Comparison of ENCODE assay signal across 21 cellular contexts in genomic region chr12:57146092-57146491, GRCh38. TPM values are rescaled to one million over a fixed set of nuclear protein-coding genes. Genes with fewer than 3 reads are reported as not detected.
DNase-seq lines count a peak whose midpoint lies in the region; ATAC-seq and TF ChIP-seq lines count a peak whose summit lies in the region.
"Had no signal": no experiment of that assay in that cellular context is flagged by ENCODE, and none has a peak within 500 bp of the region (broad histone marks: within the 10 kb centered on the region; RNA-seq: fewer than 3 reads in every experiment).

No MANE protein-coding gene starts in this region.

- ATAC-seq in Right ventricle myocardium inferior: no peak
- ATAC-seq in CD4-positive, alpha-beta T cell (ENCODE audit: poor library complexity): no peak
- ATAC-seq: sciatic nerve; stimulated activated naive B cell treated with anti-CD40 and anti-IgM and Interleukin-4, amounts not matched to agents 10 μg/mL and 1 μg/mL and 100 μg/mL, for 72 hours had no signal

- TF ChIP-seq EP300 in ovary (IDR thresholded peaks at IDR 0.05): no peak

- peaks cover 96% of the 10 kb centered on the region for H3K4me1 ChIP-seq in left ventricle myocardium inferior
- H3K4me1 ChIP-seq in esophagus squamous epithelium: peaks cover 13 to 79% (median 44%) of the 10 kb centered on the region in 3 donors
- peaks cover 47% of the 10 kb centered on the region for H3K4me1 ChIP-seq in ovary (ENCODE audit: insufficient read depth)
- peaks cover 31 to 34% of the 10 kb centered on the region in 2 donors for H3K4me1 ChIP-seq in uterus
- no peaks in the 10 kb centered on the region for H3K4me1 ChIP-seq in HAP-1
- H3K4me1 ChIP-seq: neural progenitor cell had no signal

- no peak for TF ChIP-seq POLR2A in esophagus squamous epithelium (IDR thresholded peaks at IDR 0.05)
- no peak for TF ChIP-seq POLR2A in ovary (IDR thresholded peaks at IDR 0.05)
- no peak for TF ChIP-seq POLR2A in uterus (IDR thresholded peaks at IDR 0.05)

- no peaks in the 10 kb centered on the region for H3K36me3 Mint-ChIP-seq in CD4-positive, alpha-beta T cell (ENCODE audit: low read depth)
- H3K36me3 Mint-ChIP-seq: activated naive CD8-positive, alpha-beta T cell treated with anti-CD3 and anti-CD28 coated beads, Interleukin-2, amount 10 ng/mL, durations not matched to agents 7 days and 5 days; stimulated activated naive B cell treated with anti-CD40 and anti-IgM and Interleukin-4, amounts not matched to agents 10 μg/mL and 1 μg/mL and 100 μg/mL, for 72 hours had no signal

- 50 to 56% methylated on average over 2 of the region's 2 CpGs for WGBS in esophagus squamous epithelium, 2 donors
- 47 to 59% (median 49%) methylated on average over 2 of the region's 2 CpGs for WGBS in ovary, 3 donors

- H3K4me3 ChIP-seq in left ventricle myocardium inferior (no peak overlapping the region), esophagus squamous epithelium (no peak overlapping the region), ovary (no peak overlapping the region), uterus (no peak overlapping the region), HAP-1 (no peak overlapping the region)
- H3K4me3 ChIP-seq: lung, neural progenitor cell had no signal

- CTCF ChIA-PET in CD4-positive, alpha-beta T cell (lab: Charles Lee): no interaction called here

- intact Hi-C loops in left ventricle myocardium inferior (cut with micrococcal nuclease) (no loop called here), Right ventricle myocardium inferior (cut with DNase I) (no loop called here), esophagus squamous epithelium (cut with DNase I) (no loop called here), ovary (cut with DNase I) (no loop called here), uterus (cut with DNase I; ENCODE audit: low total_unique reads) (no loop called here)
- intact Hi-C loops in CD4-positive, alpha-beta T cell (cut with DNase I, micrococcal nuclease): no loop called here

- POLR2A ChIA-PET in CD4-positive, alpha-beta T cell (lab: Charles Lee): no interaction called here

- H3K9me3 ChIP-seq in left ventricle myocardium inferior (replicated peaks) (no peaks in the 10 kb centered on the region), esophagus squamous epithelium (no peaks in the 10 kb centered on the region), ovary (no peaks in the 10 kb centered on the region), uterus (no peaks in the 10 kb centered on the region), HAP-1 (no peaks in the 10 kb centered on the region)
- H3K9me3 ChIP-seq in CD4-positive, alpha-beta T cell (ENCODE audit: control insufficient read depth, low read length): no peaks in the 10 kb centered on the region

- H3K9me3 Mint-ChIP-seq in CD4-positive, alpha-beta T cell: no peaks in the 10 kb centered on the region
- H3K9me3 Mint-ChIP-seq: activated naive CD8-positive, alpha-beta T cell treated with anti-CD3 and anti-CD28 coated beads, Interleukin-2, amount 10 ng/mL, durations not matched to agents 7 days and 5 days; neural progenitor cell; stimulated activated naive B cell treated with anti-CD40 and anti-IgM and Interleukin-4, amounts not matched to agents 10 μg/mL and 1 μg/mL and 100 μg/mL, for 72 hours had no signal

- H3K27ac ChIP-seq in left ventricle myocardium inferior (replicated peaks) (peak overlapping the region; percentile 94), esophagus squamous epithelium (peak overlapping the region; percentile 11 to 87 (median 48)), ovary (peak overlapping the region; percentile 33 to 91), uterus (peak overlapping the region; percentile 86 to 93)
- H3K27ac ChIP-seq in CD4-positive, alpha-beta T cell (ENCODE audit: low read depth, low read length): no peak overlapping the region
- H3K27ac ChIP-seq: HL-60, neural progenitor cell had no signal

- no peak for TF ChIP-seq CTCF in left ventricle myocardium inferior (IDR thresholded peaks at IDR 0.05; ENCODE audit: borderline replicate concordance)
- no peak for TF ChIP-seq CTCF in esophagus squamous epithelium (IDR thresholded peaks at IDR 0.05)
- TF ChIP-seq CTCF in ovary (IDR thresholded peaks at IDR 0.05): no peak
- TF ChIP-seq CTCF in uterus (IDR thresholded peaks at IDR 0.05): no peak
- TF ChIP-seq CTCF in CD4-positive, alpha-beta T cell (IDR thresholded peaks at IDR 0.05): no peak

- H3K27ac Mint-ChIP-seq in CD4-positive, alpha-beta T cell: no peak overlapping the region
- H3K27ac Mint-ChIP-seq: neural progenitor cell; stimulated activated naive B cell treated with anti-CD40 and anti-IgM and Interleukin-4, amounts not matched to agents 10 μg/mL and 1 μg/mL and 100 μg/mL, for 72 hours had no signal

- H3K4me3 Mint-ChIP-seq in CD4-positive, alpha-beta T cell: no peak overlapping the region
- H3K4me3 Mint-ChIP-seq: activated naive CD8-positive, alpha-beta T cell treated with anti-CD3 and anti-CD28 coated beads, Interleukin-2, amount 10 ng/mL, durations not matched to agents 7 days and 5 days; neural progenitor cell; stimulated activated naive B cell treated with anti-CD40 and anti-IgM and Interleukin-4, amounts not matched to agents 10 μg/mL and 1 μg/mL and 100 μg/mL, for 72 hours had no signal

- H3K4me1 Mint-ChIP-seq in CD4-positive, alpha-beta T cell (ENCODE audit: low read depth): peaks cover 6% of the 10 kb centered on the region
- H3K4me1 Mint-ChIP-seq: stimulated activated naive B cell treated with anti-CD40 and anti-IgM and Interleukin-4, amounts not matched to agents 10 μg/mL and 1 μg/mL and 100 μg/mL, for 72 hours had no signal

- in situ Hi-C loops in HAP-1 (cut with MboI; ENCODE audit: low sequenced_read_pairs): no loop called here

- H3K27me3 ChIP-seq in left ventricle myocardium inferior (ENCODE audit: low read depth) (no peaks in the 10 kb centered on the region), esophagus squamous epithelium (no peaks in the 10 kb centered on the region), ovary (no peaks in the 10 kb centered on the region), uterus (no peaks in the 10 kb centered on the region), HAP-1 (ENCODE audit: low read depth) (no peaks in the 10 kb centered on the region)
- no peaks in the 10 kb centered on the region for H3K27me3 ChIP-seq in CD4-positive, alpha-beta T cell (ENCODE audit: control insufficient read depth, insufficient read depth, low read length)
- H3K27me3 ChIP-seq: neural progenitor cell had no signal

- no peaks in the 10 kb centered on the region for H3K27me3 Mint-ChIP-seq in CD4-positive, alpha-beta T cell
- H3K27me3 Mint-ChIP-seq: stimulated activated naive B cell treated with anti-CD40 and anti-IgM and Interleukin-4, amounts not matched to agents 10 μg/mL and 1 μg/mL and 100 μg/mL, for 72 hours had no signal

- DNase-seq in left ventricle myocardium inferior: no peak
- DNase-seq in Right ventricle myocardium inferior (ENCODE audit: missing footprints): no peak
- DNase-seq in esophagus squamous epithelium (lab: John Stamatoyannopoulos, UW): no peak
- no peak for DNase-seq in ovary
- DNase-seq in uterus: no peak
- no peak for DNase-seq in CD4-positive, alpha-beta T cell
- DNase-seq in HAP-1 (ENCODE audit: low spot score in 2 of 2): no peak
- DNase-seq in RPMI8226: no peak
- DNase-seq: activated CD4-positive, alpha-beta T cell treated with anti-CD3 and anti-CD28 coated beads for 4 hours; activated naive CD8-positive, alpha-beta T cell treated with anti-CD3 and anti-CD28 coated beads, Interleukin-2, amount 10 ng/mL, durations not matched to agents 7 days and 5 days; activated T-cell treated with anti-CD3 and anti-CD28 coated beads, Interleukin-2, amount 50 U/mL, for 1 hour; erythroblast; GDM1; Karpas-422; NCI-H1436 treated with DMSO at 0.1 percent for 48 hours; NCI-H2227 treated with DMSO at 0.1 percent for 48 hours; stimulated activated naive B cell treated with anti-CD40 and anti-IgM and Interleukin-4, amounts not matched to agents 10 μg/mL and 1 μg/mL and 100 μg/mL, for 72 hours had no signal

- peaks cover 64% of the 10 kb centered on the region for H3K36me3 ChIP-seq in left ventricle myocardium inferior
- H3K36me3 ChIP-seq in esophagus squamous epithelium: peaks cover 22 to 99% (median 35%) of the 10 kb centered on the region in 3 donors
- H3K36me3 ChIP-seq in ovary: no peaks in the 10 kb centered on the region
- no peaks in the 10 kb centered on the region for H3K36me3 ChIP-seq in uterus
- no peaks in the 10 kb centered on the region; the same call in none of the 2 replicates for H3K36me3 ChIP-seq in HAP-1 (replicated peaks)
- H3K36me3 ChIP-seq: neural progenitor cell had no signal

RNA-seq across cellular contexts. Expression of gene LRP1-AS, which starts 1.3 kb away (rescaled TPM):
- total RNA-seq in left ventricle myocardium inferior: not detected
- total RNA-seq in Right ventricle myocardium inferior: not detected
- total RNA-seq in esophagus squamous epithelium: not detected
- total RNA-seq in ovary: not detected
- polyA plus RNA-seq in ovary: not detected
- not detected for total RNA-seq in uterus
- not detected for total RNA-seq in CD4-positive, alpha-beta T cell
- total RNA-seq: activated naive CD8-positive, alpha-beta T cell treated with anti-CD3 and anti-CD28 coated beads, Interleukin-2, amount 10 ng/mL, durations not matched to agents 7 days and 5 days; lung; sciatic nerve had no signal
- polyA plus RNA-seq: lung had no signal

RNA-seq across cellular contexts. Expression of gene LRP1, which starts 17.8 kb away (rescaled TPM):
- total RNA-seq in left ventricle myocardium inferior (61.0 TPM), Right ventricle myocardium inferior (143 TPM), esophagus squamous epithelium (100 to 1,000 TPM in 1 of 4 donors, 10 to 100 TPM in 3; 60.8 to 147 (median 81.9) TPM), ovary (100 to 1,000 TPM; 148 to 640 (median 405) TPM), uterus (100 to 1,000 TPM; 164 to 507 (median 318) TPM)
- polyA plus RNA-seq in ovary: 100 to 1,000 TPM in 1 of 2 donors, 10 to 100 TPM in 1; 76.4 to 168 TPM
- total RNA-seq in CD4-positive, alpha-beta T cell: 1 to 10 TPM; 6.6 to 8.5 TPM

RNA-seq across cellular contexts. Expression of gene STAT6, which starts 34.9 kb away (rescaled TPM):
- total RNA-seq in left ventricle myocardium inferior: 46.2 TPM
- total RNA-seq in Right ventricle myocardium inferior: 58.3 TPM
- total RNA-seq in esophagus squamous epithelium: 100 to 1,000 TPM in 2 of 4 donors, 10 to 100 TPM in 2; 72.7 to 138 (median 102) TPM
- total RNA-seq in ovary: 100 to 1,000 TPM in 5 of 7 donors, 10 to 100 TPM in 2; 67.4 to 211 (median 168) TPM
- 100 to 1,000 TPM; 145 to 158 TPM for polyA plus RNA-seq in ovary
- 100 to 1,000 TPM in 2 of 4 donors, 10 to 100 TPM in 2; 62.5 to 242 (median 94.3) TPM for total RNA-seq in uterus
- 100 to 1,000 TPM; 133 to 144 TPM for total RNA-seq in CD4-positive, alpha-beta T cell

RNA-seq across cellular contexts. Expression of gene NAB2, which starts 57.2 kb away (rescaled TPM):
- total RNA-seq in left ventricle myocardium inferior (10.1 TPM), Right ventricle myocardium inferior (9.8 TPM), esophagus squamous epithelium (10 to 100 TPM in 3 of 4 donors, 1 to 10 TPM in 1; 9.1 to 25.2 (median 13.3) TPM), ovary (100 to 1,000 TPM in 1 of 7 donors, 10 to 100 TPM in 6; 37.6 to 103 (median 70.8) TPM), uterus (10 to 100 TPM in 3 of 4 donors, 1 to 10 TPM in 1; 9.1 to 85.8 (median 33.9) TPM)
- 10 to 100 TPM; 27.5 to 47.4 TPM for polyA plus RNA-seq in ovary
- total RNA-seq in CD4-positive, alpha-beta T cell: 1 to 10 TPM; 4.8 to 6.1 TPM
